In genomic region chr13:42083138-42083770, GRCh38 we compare ENCODE assay signal across 16 cellular contexts. TPM values are rescaled to one million over a fixed set of nuclear protein-coding genes. Genes with fewer than 3 reads are reported as not detected.
A peak's percentile ranks its signal among the peaks of the same experiment; 100 is the strongest.
DNase-seq lines count a peak whose midpoint lies in the region; ATAC-seq, FAIRE-seq and TF ChIP-seq lines count a peak whose summit lies in the region.
"Had no signal": no experiment of that assay in that cellular context is flagged by ENCODE, and none has a peak within 500 bp of the region (broad histone marks: within the 10 kb centered on the region; RNA-seq: fewer than 3 reads in every experiment).

No MANE protein-coding gene starts in this region.

- no peaks in the 10 kb centered on the region for H3K27me3 Mint-ChIP-seq in activated T-cell treated with anti-CD3 and anti-CD28 coated beads, Interleukin-2, amount 50 U/mL, for 4 hours (ENCODE audit: low read depth)
- no peaks in the 10 kb centered on the region for H3K27me3 Mint-ChIP-seq in IgD-negative memory B cell
- H3K27me3 Mint-ChIP-seq in stimulated activated naive CD8-positive, alpha-beta T cell treated with anti-CD3 and anti-CD28 coated beads, Interleukin-15, Interleukin-2, amounts not matched to agents 100 ng/mL and 50 ng/mL, for 24 hours = no peaks in the 10 kb centered on the region

- H3K27ac Mint-ChIP-seq in IgD-negative memory B cell = no peak overlapping the region
- peak overlapping the region; percentile 6 for H3K27ac Mint-ChIP-seq in stimulated activated naive CD8-positive, alpha-beta T cell treated with anti-CD3 and anti-CD28 coated beads, Interleukin-15, Interleukin-2, amounts not matched to agents 100 ng/mL and 50 ng/mL, for 24 hours
- H3K27ac Mint-ChIP-seq: GM23338 had no signal

- SMC1A ChIA-PET in GM12878 (lab: Charles Lee; ENCODE audit: uncharacterized antibody, unreplicated experiment) = interaction anchor here (0.6 to 1.4 kb wide), 4 partner anchors 14 to 415 kb away, joined by 3 read pairs; no protein-coding TSS in a partner anchor

- H3K36me3 ChIP-seq in GM12878 (ENCODE audit: control insufficient read depth in 2 of 2, insufficient read depth in 2 of 2, low read length in 1 of 2) (no peaks in the 10 kb centered on the region; a peak in 1 of 4 replicates), breast epithelium (no peaks in the 10 kb centered on the region)

- TF ChIP-seq POLR2A in GM12878 (IDR thresholded peaks at IDR 0.05; ENCODE audit: low read depth, low read length) = no peak
- TF ChIP-seq POLR2A in breast epithelium (IDR thresholded peaks at IDR 0.05) = no peak

- H3K79me2 ChIP-seq in GM12878 (ENCODE audit: control insufficient read depth, insufficient read depth, low read length) = peaks cover 3% of the 10 kb centered on the region

- DNase-seq in activated T-cell treated with anti-CD3 and anti-CD28 coated beads, Interleukin-2, amount 50 U/mL, for 4 hours = no peak
- no peak for DNase-seq in activated T-cell treated with anti-CD3 and anti-CD28 coated beads, Interleukin-2, amount 50 U/mL, for 48 hours
- no peak for DNase-seq in GM12878 (ENCODE audit: low read depth, low spot score)
- DNase-seq in NCI-H1092 (lab: John Stamatoyannopoulos, UW) = no peak
- no peak for DNase-seq in breast epithelium (ENCODE audit: low spot score in 2 of 2)
- DNase-seq in HTR-8/SVneo (ENCODE audit: insufficient read length, low spot score) = no peak
- DNase-seq: DMS79 treated with DMSO at 0.1 percent for 48 hours, NCI-H1048, NCI-H2227 treated with DMSO at 0.1 percent for 48 hours, NCI-H526 treated with DMSO at 0.1 percent for 48 hours, PC-9 had no signal

- H3K4me3 ChIP-seq in GM12878 = no peak overlapping the region
- H3K4me3 ChIP-seq in breast epithelium = no peak overlapping the region
- H3K4me3 ChIP-seq: GM23338, PC-9 had no signal

- H3K4me2 ChIP-seq in GM12878 (ENCODE audit: control insufficient read depth, insufficient read depth) = no peak overlapping the region; the same call in 1 of the 2 replicates
- H3K4me2 ChIP-seq: GM23338, PC-9 had no signal

- H3K9me3 Mint-ChIP-seq in activated T-cell treated with anti-CD3 and anti-CD28 coated beads, Interleukin-2, amount 50 U/mL, for 4 hours = peaks cover 5% of the 10 kb centered on the region
- H3K9me3 Mint-ChIP-seq in IgD-negative memory B cell = peaks cover 0 to 10% (median 6%) of the 10 kb centered on the region in 3 donors
- H3K9me3 Mint-ChIP-seq in stimulated activated naive CD8-positive, alpha-beta T cell treated with anti-CD3 and anti-CD28 coated beads, Interleukin-15, Interleukin-2, amounts not matched to agents 100 ng/mL and 50 ng/mL, for 24 hours = peaks cover 3% of the 10 kb centered on the region

- in situ Hi-C loops in GM12878 (cut with MboI) = no loop called here

- TF ChIP-seq CTCF in GM12878 (IDR thresholded peaks at IDR 0.05 in 2 of 3, conservative IDR thresholded peaks at IDR 0.05 in 1 of 3; ENCODE audit: control insufficient read depth in 2 of 3, extremely low read depth in 1 of 3, insufficient read depth in 1 of 3, low read depth in 3 of 3, low read length in 3 of 3) = no peak
- no peak for TF ChIP-seq CTCF in breast epithelium (IDR thresholded peaks at IDR 0.05)

- H2AFZ ChIP-seq in GM12878 (ENCODE audit: control insufficient read depth, low read depth, low read length) = no peak overlapping the region
- H2AFZ ChIP-seq: GM23338, PC-9 had no signal

- H3K27ac ChIP-seq in GM12878 (ENCODE audit: control insufficient read depth, insufficient read depth) (no peak overlapping the region), breast epithelium (no peak overlapping the region)
- H3K27ac ChIP-seq: PC-9 had no signal

- H3K27me3 ChIP-seq in GM12878 (replicated peaks in 1 of 2; ENCODE audit: control insufficient read depth in 2 of 2, insufficient read depth in 2 of 2, low read length in 1 of 2) (no peaks in the 10 kb centered on the region), breast epithelium (no peaks in the 10 kb centered on the region)

- H3K36me3 Mint-ChIP-seq in activated T-cell treated with anti-CD3 and anti-CD28 coated beads, Interleukin-2, amount 50 U/mL, for 4 hours (ENCODE audit: insufficient read depth) = peaks cover 8% of the 10 kb centered on the region
- H3K36me3 Mint-ChIP-seq in IgD-negative memory B cell = peaks cover 2% of the 10 kb centered on the region
- H3K36me3 Mint-ChIP-seq in stimulated activated naive CD8-positive, alpha-beta T cell treated with anti-CD3 and anti-CD28 coated beads, Interleukin-15, Interleukin-2, amounts not matched to agents 100 ng/mL and 50 ng/mL, for 24 hours (ENCODE audit: low read depth) = peaks cover 14% of the 10 kb centered on the region

- CTCF ChIA-PET in GM12878 (lab: Yijun Ruan, JAX) = interaction anchor here (1.3 to 1.5 kb wide), 2 partner anchors 13 to 36 kb away, joined by 4 to 5 read pairs; no protein-coding TSS in a partner anchor

- intact Hi-C loops in GM12878 (cut with micrococcal nuclease; ENCODE audit: unreplicated experiment) = no loop called here
- intact Hi-C loops in breast epithelium (cut with DNase I; ENCODE audit: low total_unique reads) = no loop called here

- peaks cover 11% of the 10 kb centered on the region for H3K4me1 Mint-ChIP-seq in activated T-cell treated with anti-CD3 and anti-CD28 coated beads, Interleukin-2, amount 50 U/mL, for 4 hours (ENCODE audit: low read depth)
- H3K4me1 Mint-ChIP-seq in IgD-negative memory B cell = peaks cover 0 to 5% (median 2%) of the 10 kb centered on the region in 3 donors
- peaks cover 16% of the 10 kb centered on the region for H3K4me1 Mint-ChIP-seq in stimulated activated naive CD8-positive, alpha-beta T cell treated with anti-CD3 and anti-CD28 coated beads, Interleukin-15, Interleukin-2, amounts not matched to agents 100 ng/mL and 50 ng/mL, for 24 hours (ENCODE audit: low read depth)
- H3K4me1 Mint-ChIP-seq: GM23338 had no signal

- RAD21 ChIA-PET in GM12878 (lab: Charles Lee; ENCODE audit: unreplicated experiment) = interaction anchor here (0.6 kb wide), 1 partner anchor 102 kb away, joined by 3 read pairs; no protein-coding TSS in a partner anchor

- no peaks in the 10 kb centered on the region for H4K20me1 ChIP-seq in GM12878 (ENCODE audit: control insufficient read depth, insufficient read depth)

- peaks cover 7% of the 10 kb centered on the region for H3K9me3 ChIP-seq in GM12878 (replicated peaks; ENCODE audit: control insufficient read depth, insufficient read depth, low read length)
- peaks cover 0 to 4% of the 10 kb centered on the region in 2 donors for H3K9me3 ChIP-seq in breast epithelium

- no peak for TF ChIP-seq EP300 in GM12878 (IDR thresholded peaks at IDR 0.05; ENCODE audit: borderline replicate concordance in 1 of 2, control insufficient read depth in 1 of 2, low read depth in 2 of 2, low read length in 2 of 2)

- H3K4me3 Mint-ChIP-seq in activated T-cell treated with anti-CD3 and anti-CD28 coated beads, Interleukin-2, amount 50 U/mL, for 4 hours = peak overlapping the region; percentile 40
- peak overlapping the region; percentile 10 to 85 (median 66) for H3K4me3 Mint-ChIP-seq in IgD-negative memory B cell
- peak overlapping the region; percentile 11 for H3K4me3 Mint-ChIP-seq in stimulated activated naive CD8-positive, alpha-beta T cell treated with anti-CD3 and anti-CD28 coated beads, Interleukin-15, Interleukin-2, amounts not matched to agents 100 ng/mL and 50 ng/mL, for 24 hours
- H3K4me3 Mint-ChIP-seq: GM23338 had no signal

- FAIRE-seq in GM12878 (lab: Jason Lieb, UNC) (no peak), HTR-8/SVneo (lab: Jason Lieb, UNC) (no peak)
- FAIRE-seq: D721Med, G401.6 had no signal

- WGBS in GM12878 (ENCODE audit: insufficient coverage, insufficient replicate concordance, low lambda C conversion rate, missing lambda C conversion rate) = 40% methylated on average over 16 of the region's 16 CpGs

- peaks cover 16% of the 10 kb centered on the region for H3K4me1 ChIP-seq in GM12878 (ENCODE audit: control insufficient read depth, insufficient read depth, low read length)
- H3K4me1 ChIP-seq in breast epithelium = no peaks in the 10 kb centered on the region

- H3K9ac ChIP-seq in GM12878 (ENCODE audit: control insufficient read depth, insufficient read depth, low read length) = no peak overlapping the region

- no peak for TF ChIP-seq RAD21 in GM12878 (IDR thresholded peaks at IDR 0.05; ENCODE audit: insufficient read depth, low read depth, low read length)

- no peak for ATAC-seq in activated T-cell treated with anti-CD3 and anti-CD28 coated beads, Interleukin-2, amount 50 U/mL, for 4 hours
- no peak for ATAC-seq in GM12878
- ATAC-seq: GM23338 had no signal

- no TSS peak for BruUV-seq in GM12878 (replicated peaks; lab: Mats Ljungman, UMichigan)

- POLR2A ChIA-PET in GM12878 (lab: Charles Lee) = interaction anchor here (1.3 kb wide), 1 partner anchor 42 kb away, joined by 3 read pairs; no protein-coding TSS in a partner anchor

TF ChIP-seq in GM12878, 131 proteins besides CTCF, POLR2A, EP300 and RAD21 (continues in another document):
- no peak for TF ChIP-seq FOXM1 (IDR thresholded peaks at IDR 0.05; ENCODE audit: low read depth, low read length)

RNA-seq across cellular contexts. Expression of gene DGKH, which starts 34.8 kb away (rescaled TPM):
- 1 to 10 TPM; 5.1 to 5.7 (median 5.6) TPM for total RNA-seq in activated T-cell treated with anti-CD3 and anti-CD28 coated beads, Interleukin-2, amount 50 U/mL, for 4 hours
- 0.03 TPM for polyA plus RNA-seq in IgD-negative memory B cell
- 129 and 133 TPM in 2 replicates for total RNA-seq in GM12878 (2013; cell fraction: nucleolus; rRNA removed)
- 12.5 and 13.5 TPM in 2 replicates for total RNA-seq in GM12878 (2014; rRNA removed)
- total RNA-seq in GM12878 (2014; rRNA removed; fragmentation: Illumina TruSeq; extraction: Trizol) = 14.6 and 16.1 TPM in 2 replicates
- total RNA-seq in GM12878 (2021) = 14.6 and 15.2 TPM in 2 replicates
- polyA plus RNA-seq in GM12878 (2011; ENCODE audit: low read depth) = 2.1 TPM
- polyA plus RNA-seq in GM12878 (2011; rRNA removed) = 8.5 and 13.5 TPM in 2 replicates
- polyA plus RNA-seq in GM12878 (2011; cell fraction: cytosol; rRNA removed) = 2.5 and 2.7 TPM in 2 replicates
- 13.0 and 14.5 TPM in 2 replicates for polyA plus RNA-seq in GM12878 (2011; cell fraction: nucleus; rRNA removed)
- 4.1 and 4.8 TPM in 2 replicates for polyA plus RNA-seq in GM12878 (2012)
- polyA plus RNA-seq in GM12878 (2014; fragmentation: Illumina TruSeq; extraction: Trizol) = 11.3 and 13.6 TPM in 2 replicates
- polyA plus RNA-seq in GM12878 (2014; fragmentation: Nextera tagmentation; extraction: Ambion mirVana) = 1 to 10 TPM; 1.3 to 2.1 TPM
- 5.4 and 6.1 TPM in 2 replicates for polyA plus RNA-seq in GM12878 (2014; rRNA removed)
- polyA plus RNA-seq in GM12878 (2016; fragmentation: Nextera tagmentation; extraction: Ambion mirVana) = 1 to 10 TPM; 3.3 to 4.7 TPM
- polyA minus RNA-seq in GM12878 (2011; rRNA and poly(A)+ RNA removed) = 33.8 and 44.9 TPM in 2 replicates
- 5.7 and 6.7 TPM in 2 replicates for polyA minus RNA-seq in GM12878 (2011; cell fraction: cytosol; rRNA and poly(A)+ RNA removed)
- 20.7 and 37.2 TPM in 2 replicates for polyA minus RNA-seq in GM12878 (2011; cell fraction: nucleus; rRNA and poly(A)+ RNA removed)
- 10 to 100 TPM; 11.5 to 19.0 (median 19.0) TPM for total RNA-seq in breast epithelium

Comparison
In these comparisons a context has a peak if more than half of its experiments do, and no peak if none do; other contexts are left out.
1. H3K4me3 Mint-ChIP-seq: peak in every context shown above with its lines; median percentile 66 in IgD-negative memory B cell; 40 in activated T-cell treated with anti-CD3 and anti-CD28 coated beads, Interleukin-2, amount 50 U/mL, for 4 hours; 11 in stimulated activated naive CD8-positive, alpha-beta T cell treated with anti-CD3 and anti-CD28 coated beads, Interleukin-15, Interleukin-2, amounts not matched to agents 100 ng/mL and 50 ng/mL, for 24 hours.